Comparison of ENCODE assay signal across 9 cellular contexts in genomic region chr2:69163109-69163508, GRCh38.
A peak's percentile ranks its signal among the peaks of the same experiment; 100 is the strongest.
DNase-seq lines count a peak whose midpoint lies in the region; ATAC-seq and FAIRE-seq lines count a peak whose summit lies in the region.
"Had no signal": no experiment of that assay in that cellular context is flagged by ENCODE, and none has a peak within 500 bp of the region (broad histone marks: within the 10 kb centered on the region; RNA-seq: fewer than 3 reads in every experiment).

No MANE protein-coding gene starts in this region.

- ATAC-seq in GM19328 (IDR thresholded peaks at IDR 0.05; ENCODE audit: unreplicated experiment) (no peak), GM19452 (IDR thresholded peaks at IDR 0.05; ENCODE audit: unreplicated experiment) (no peak), HG02938 (IDR thresholded peaks at IDR 0.05; ENCODE audit: unreplicated experiment) (no peak)

- peak; percentile 21 for FAIRE-seq in endometrium (lab: Jason Lieb, UNC)

- DNase-seq in ELF-1 (ENCODE audit: low read depth, low spot score) (peak; percentile 49), NOMO-1 treated with dmso at 0.1 percent for 144 hours (lab: John Stamatoyannopoulos, UW; ENCODE audit: unreplicated experiment) (peak; percentile 90), non-pigmented ciliary epithelial cell (ENCODE audit: low read depth) (peak; percentile 91), HUDEP-2 (lab: John Stamatoyannopoulos, UW; ENCODE audit: unreplicated experiment in 76 of 76) (no peak)
- DNase-seq: activated CD8-positive, alpha-beta memory T cell treated with anti-CD3 and anti-CD28 coated beads, Interleukin-2, amount 50 U/mL, for 48 hours had no signal

Comparison
In these comparisons a context has a peak if more than half of its experiments do, and no peak if none do; other contexts are left out.
1. DNase-seq: peak in ELF-1 (single experiment), NOMO-1 treated with dmso at 0.1 percent for 144 hours (single experiment) and non-pigmented ciliary epithelial cell (single experiment); none in HUDEP-2 (0 of 76).